Comparison of ENCODE assay signal across 30 cellular contexts in genomic region chr20:11540558-11540957, GRCh38.
"Had no signal": no experiment of that assay in that cellular context is flagged by ENCODE, and none has a peak within 500 bp of the region (broad histone marks: within the 10 kb centered on the region; RNA-seq: fewer than 3 reads in every experiment).

No MANE protein-coding gene starts in this region.

- H3K4me1 Mint-ChIP-seq: activated CD4-positive, alpha-beta T cell treated with anti-CD3 and anti-CD28 coated beads, Interleukin-2, amount 10 ng/mL, durations not matched to agents 24 days and 14 days; activated T-helper 17 cell treated with anti-CD3 and anti-CD28 coated beads, Interleukin-2, amount 50 U/mL, for 72 hours; stimulated activated memory B cell treated with anti-CD40 and anti-IgM and Interleukin-4, amounts not matched to agents 10 μg/mL and 1 μg/mL and 100 μg/mL, for 72 hours; stimulated activated naive CD8-positive, alpha-beta T cell treated with anti-CD3 and anti-CD28 coated beads, Interleukin-15, amount 100 ng/mL, for 72 hours had no signal

- DNase-seq: activated CD4-positive, alpha-beta memory T cell treated with anti-CD3 and anti-CD28 coated beads for 36 hours; activated CD4-positive, alpha-beta T cell treated with anti-CD3 and anti-CD28 coated beads, Interleukin-2, amount 10 ng/mL, durations not matched to agents 24 days and 14 days; activated CD4-positive, CD25-positive, alpha-beta regulatory T cell treated with anti-CD3 and anti-CD28 coated beads, Interleukin-2, amount 50 U/mL, for 72 hours; activated gamma-delta T cell treated with Interleukin-2 at 50 U/mL for 16 hours; activated naive CD4-positive, alpha-beta T cell treated with anti-CD3 and anti-CD28 coated beads, Interleukin-2, amount 50 U/mL, for 16 hours; activated T-cell treated with anti-CD3 and anti-CD28 coated beads, Interleukin-2, amount 50 U/mL, for 4 hours; amygdala; caudate nucleus; cortex of kidney; effector memory CD8-positive, alpha-beta T cell; hippocampal formation; islet precursor cell; left cardiac atrium; left ventricle myocardium superior; stimulated activated CD4-positive, alpha-beta T cell treated with anti-CD3 and anti-CD28 coated beads, Interleukin-1b, Interleukin-23, amount 100 ng/mL, for 48 hours; stimulated activated CD4-positive, alpha-beta T cell treated with anti-CD3 and anti-CD28 coated beads, Interleukin-4, amount 100 ng/mL, for 4 hours; stimulated activated CD8-positive, alpha-beta memory T cell treated with anti-CD3 and anti-CD28 coated beads, Interleukin-4, amount 100 ng/mL, for 48 hours; stimulated activated naive CD8-positive, alpha-beta T cell treated with anti-CD3 and anti-CD28 coated beads, Interleukin-15, amount 100 ng/mL, for 72 hours; substantia nigra; T-helper 9 cell; uterus; WERI-Rb-1 had no signal

- H3K4me1 ChIP-seq: gastroesophageal sphincter, right atrium auricular region, uterus had no signal

- H3K4me3 Mint-ChIP-seq: activated CD4-positive, alpha-beta memory T cell treated with anti-CD3 and anti-CD28 coated beads for 36 hours; activated CD4-positive, alpha-beta T cell treated with anti-CD3 and anti-CD28 coated beads, Interleukin-2, amount 10 ng/mL, durations not matched to agents 24 days and 14 days; activated T-cell treated with anti-CD3 and anti-CD28 coated beads, Interleukin-2, amount 50 U/mL, for 4 hours; activated T-helper 17 cell treated with anti-CD3 and anti-CD28 coated beads, Interleukin-2, amount 50 U/mL, for 72 hours; effector memory CD8-positive, alpha-beta T cell; nephron; stimulated activated memory B cell treated with anti-CD40 and anti-IgM and Interleukin-4, amounts not matched to agents 10 μg/mL and 1 μg/mL and 100 μg/mL, for 72 hours; stimulated activated naive CD8-positive, alpha-beta T cell treated with anti-CD3 and anti-CD28 coated beads, Interleukin-15, amount 100 ng/mL, for 72 hours; T-helper 1 cell treated with Interleukin-12 subunit alpha and Interleukin-12 subunit beta and Interleukin-4 antibody, amounts not matched to agents 30 μg/mL and 1 μg/mL, for 36 hours; type B pancreatic cell had no signal

- H3K4me3 ChIP-seq: gastroesophageal sphincter, right atrium auricular region, smooth muscle cell, uterus had no signal

- H3K36me3 Mint-ChIP-seq: activated CD4-positive, alpha-beta memory T cell treated with anti-CD3 and anti-CD28 coated beads for 36 hours; stimulated activated memory B cell treated with anti-CD40 and anti-IgM and Interleukin-4, amounts not matched to agents 10 μg/mL and 1 μg/mL and 100 μg/mL, for 72 hours; type B pancreatic cell had no signal

- H3K4me2 ChIP-seq: smooth muscle cell had no signal

- H3K36me3 ChIP-seq: gastroesophageal sphincter, right atrium auricular region, uterus, WERI-Rb-1 had no signal

- ATAC-seq: activated T-cell treated with anti-CD3 and anti-CD28 coated beads, Interleukin-2, amount 50 U/mL, for 4 hours; activated T-helper 17 cell treated with anti-CD3 and anti-CD28 coated beads, Interleukin-2, amount 50 U/mL, for 72 hours; effector memory CD8-positive, alpha-beta T cell; gastroesophageal sphincter; left cardiac atrium; left ventricle myocardium superior; stimulated activated memory B cell treated with anti-CD40 and anti-IgM and Interleukin-4, amounts not matched to agents 10 μg/mL and 1 μg/mL and 100 μg/mL, for 72 hours; stimulated activated naive CD8-positive, alpha-beta T cell treated with anti-CD3 and anti-CD28 coated beads, Interleukin-15, amount 100 ng/mL, for 72 hours had no signal

- H3K27me3 Mint-ChIP-seq: activated CD4-positive, alpha-beta memory T cell treated with anti-CD3 and anti-CD28 coated beads for 36 hours; activated CD4-positive, alpha-beta T cell treated with anti-CD3 and anti-CD28 coated beads, Interleukin-2, amount 10 ng/mL, durations not matched to agents 24 days and 14 days; activated T-helper 17 cell treated with anti-CD3 and anti-CD28 coated beads, Interleukin-2, amount 50 U/mL, for 72 hours; effector memory CD8-positive, alpha-beta T cell; stimulated activated memory B cell treated with anti-CD40 and anti-IgM and Interleukin-4, amounts not matched to agents 10 μg/mL and 1 μg/mL and 100 μg/mL, for 72 hours; stimulated activated naive CD8-positive, alpha-beta T cell treated with anti-CD3 and anti-CD28 coated beads, Interleukin-15, amount 100 ng/mL, for 72 hours had no signal

- H3K9me3 ChIP-seq: gastroesophageal sphincter, right atrium auricular region, uterus had no signal

- H3K27ac ChIP-seq: gastroesophageal sphincter, right atrium auricular region, uterus, WERI-Rb-1 had no signal

- H3K27me3 ChIP-seq: right atrium auricular region, uterus had no signal

- H3K27ac Mint-ChIP-seq: activated CD4-positive, alpha-beta memory T cell treated with anti-CD3 and anti-CD28 coated beads for 36 hours; activated CD4-positive, alpha-beta T cell treated with anti-CD3 and anti-CD28 coated beads, Interleukin-2, amount 10 ng/mL, durations not matched to agents 24 days and 14 days; activated T-helper 17 cell treated with anti-CD3 and anti-CD28 coated beads, Interleukin-2, amount 50 U/mL, for 72 hours; effector memory CD8-positive, alpha-beta T cell; stimulated activated memory B cell treated with anti-CD40 and anti-IgM and Interleukin-4, amounts not matched to agents 10 μg/mL and 1 μg/mL and 100 μg/mL, for 72 hours; stimulated activated naive CD8-positive, alpha-beta T cell treated with anti-CD3 and anti-CD28 coated beads, Interleukin-15, amount 100 ng/mL, for 72 hours; T-helper 1 cell treated with Interleukin-12 subunit alpha and Interleukin-12 subunit beta and Interleukin-4 antibody, amounts not matched to agents 30 μg/mL and 1 μg/mL, for 36 hours; type B pancreatic cell had no signal

- H3K9me3 Mint-ChIP-seq: activated CD4-positive, alpha-beta memory T cell treated with anti-CD3 and anti-CD28 coated beads for 36 hours; activated CD4-positive, alpha-beta T cell treated with anti-CD3 and anti-CD28 coated beads, Interleukin-2, amount 10 ng/mL, durations not matched to agents 24 days and 14 days; activated T-cell treated with anti-CD3 and anti-CD28 coated beads, Interleukin-2, amount 50 U/mL, for 4 hours; activated T-helper 17 cell treated with anti-CD3 and anti-CD28 coated beads, Interleukin-2, amount 50 U/mL, for 72 hours; nephron; stimulated activated memory B cell treated with anti-CD40 and anti-IgM and Interleukin-4, amounts not matched to agents 10 μg/mL and 1 μg/mL and 100 μg/mL, for 72 hours; stimulated activated naive CD8-positive, alpha-beta T cell treated with anti-CD3 and anti-CD28 coated beads, Interleukin-15, amount 100 ng/mL, for 72 hours; T-helper 1 cell treated with Interleukin-12 subunit alpha and Interleukin-12 subunit beta and Interleukin-4 antibody, amounts not matched to agents 30 μg/mL and 1 μg/mL, for 36 hours; type B pancreatic cell had no signal
